In genomic region chr1:212665241-212666115, GRCh38 we compare ENCODE assay signal across 1 cellular context.
TF ChIP-seq lines count a peak whose summit lies in the region.

No MANE protein-coding gene starts in this region.

TF ChIP-seq in K562, 482 proteins besides CTCF, POLR2A, EP300 and RAD21 (continued from another document and continues in another):
- TF ChIP-seq GTF2E2 (tag; IDR thresholded peaks at IDR 0.05) (no peak), ZNF24 (IDR thresholded peaks at IDR 0.05) (peak; percentile 48), GATAD2A (IDR thresholded peaks at IDR 0.05) (no peak), NCOA1 (IDR thresholded peaks at IDR 0.05; ENCODE audit: low read depth) (no peak), MAX (CRISPR knock-in tag; IDR thresholded peaks at IDR 0.05) (no peak; the same call in 1 of the 2 replicates), FOXP1 (CRISPR knock-in tag; IDR thresholded peaks at IDR 0.05) (no peak), ZNF586 (CRISPR knock-in tag; conservative IDR thresholded peaks at IDR 0.05) (no peak), ZNF124 (CRISPR knock-in tag; IDR thresholded peaks at IDR 0.05) (no peak), MBD2 (IDR thresholded peaks at IDR 0.05; ENCODE audit: borderline replicate concordance, low read depth) (no peak), SMAD2 (IDR thresholded peaks at IDR 0.05; ENCODE audit: low read depth, low read length) (no peak), MTA1 (IDR thresholded peaks at IDR 0.05; ENCODE audit: borderline replicate concordance) (peak; percentile 68; the same call in 1 of the 2 replicates), ADNP (tag; IDR thresholded peaks at IDR 0.05) (no peak), HMG20A (CRISPR knock-in tag; conservative IDR thresholded peaks at IDR 0.05) (no peak), PHB2 (IDR thresholded peaks at IDR 0.05; ENCODE audit: low read depth) (no peak), HMGN3 (IDR thresholded peaks at IDR 0.05; ENCODE audit: borderline replicate concordance, extremely low read depth, insufficient read length, low read depth, low read length) (peak; percentile 62), OTX1 (CRISPR knock-in tag; IDR thresholded peaks at IDR 0.05) (peak; percentile 75), POLR3G (IDR thresholded peaks at IDR 0.05; ENCODE audit: extremely low read depth, insufficient read length, insufficient replicate concordance) (no peak), FOS (IDR thresholded peaks at IDR 0.05; ENCODE audit: extremely low read depth, insufficient read length) (no peak), MEIS2 (IDR thresholded peaks at IDR 0.05; ENCODE audit: partially characterized antibody) (no peak), BRCA1 (IDR thresholded peaks at IDR 0.05) (no peak), BRCA1 (CRISPR knock-in tag; IDR thresholded peaks at IDR 0.05) (no peak), SAFB (IDR thresholded peaks at IDR 0.05; ENCODE audit: borderline replicate concordance, low read depth, low read length) (no peak), ZFP30 (CRISPR knock-in tag; IDR thresholded peaks at IDR 0.05; ENCODE audit: borderline replicate concordance) (no peak), ZBTB9 (CRISPR knock-in tag; IDR thresholded peaks at IDR 0.05) (peak; percentile 87), HDAC1 (IDR thresholded peaks at IDR 0.05) (peak in 1 of 2 experiments; percentile 83; a peak in 2 of 4 replicates), MCM5 (IDR thresholded peaks at IDR 0.05; ENCODE audit: low read depth) (no peak), C11orf30 (IDR thresholded peaks at IDR 0.05; ENCODE audit: low read depth) (no peak), RBM34 (IDR thresholded peaks at IDR 0.05; ENCODE audit: borderline replicate concordance, insufficient read depth, low read length) (no peak), CCNT2 (IDR thresholded peaks at IDR 0.05; ENCODE audit: borderline replicate concordance, extremely low read depth, insufficient read length, low read depth, low read length) (no peak), ZNF707 (CRISPR knock-in tag; conservative IDR thresholded peaks at IDR 0.05) (no peak), LCOR (CRISPR knock-in tag; IDR thresholded peaks at IDR 0.05) (peak; percentile 80; the same call in 1 of the 2 replicates), NCOA2 (IDR thresholded peaks at IDR 0.05; ENCODE audit: partially characterized antibody in 2 of 2) (no peak), ZNF134 (CRISPR knock-in tag; conservative IDR thresholded peaks at IDR 0.05) (no peak), ZNF436 (CRISPR knock-in tag; IDR thresholded peaks at IDR 0.05) (no peak), ZNF324 (CRISPR knock-in tag; IDR thresholded peaks at IDR 0.05) (no peak), U2AF2 (optimal IDR thresholded peaks at IDR 0.05; ENCODE audit: low read depth, low read length) (no peak), NFE2 (IDR thresholded peaks at IDR 0.05; ENCODE audit: low read depth) (no peak; the same call in 1 of the 2 replicates), CHCHD3 (CRISPR knock-in tag; IDR thresholded peaks at IDR 0.05) (no peak), CCAR2 (IDR thresholded peaks at IDR 0.05; ENCODE audit: low read depth, low read length) (no peak), SREBF2 (CRISPR knock-in tag; IDR thresholded peaks at IDR 0.05) (no peak), SIRT6 (IDR thresholded peaks at IDR 0.05; ENCODE audit: low read depth, low read length) (no peak), ZNF507 (tag; conservative IDR thresholded peaks at IDR 0.05) (no peak), ETV5 (CRISPR knock-in tag; IDR thresholded peaks at IDR 0.05; ENCODE audit: low read depth) (no peak), LARP7 (IDR thresholded peaks at IDR 0.05) (no peak), TCF7 (IDR thresholded peaks at IDR 0.05; ENCODE audit: borderline replicate concordance) (no peak), BCOR (IDR thresholded peaks at IDR 0.05) (peak; percentile 57; the same call in 1 of the 2 replicates), MCM7 (IDR thresholded peaks at IDR 0.05) (no peak), NR2F6 (CRISPR knock-in tag; IDR thresholded peaks at IDR 0.05) (no peak), NFRKB (IDR thresholded peaks at IDR 0.05; ENCODE audit: low read depth) (no peak), ILF3 (IDR thresholded peaks at IDR 0.05; ENCODE audit: borderline replicate concordance) (no peak)
- TF ChIP-seq, protein P1, sequence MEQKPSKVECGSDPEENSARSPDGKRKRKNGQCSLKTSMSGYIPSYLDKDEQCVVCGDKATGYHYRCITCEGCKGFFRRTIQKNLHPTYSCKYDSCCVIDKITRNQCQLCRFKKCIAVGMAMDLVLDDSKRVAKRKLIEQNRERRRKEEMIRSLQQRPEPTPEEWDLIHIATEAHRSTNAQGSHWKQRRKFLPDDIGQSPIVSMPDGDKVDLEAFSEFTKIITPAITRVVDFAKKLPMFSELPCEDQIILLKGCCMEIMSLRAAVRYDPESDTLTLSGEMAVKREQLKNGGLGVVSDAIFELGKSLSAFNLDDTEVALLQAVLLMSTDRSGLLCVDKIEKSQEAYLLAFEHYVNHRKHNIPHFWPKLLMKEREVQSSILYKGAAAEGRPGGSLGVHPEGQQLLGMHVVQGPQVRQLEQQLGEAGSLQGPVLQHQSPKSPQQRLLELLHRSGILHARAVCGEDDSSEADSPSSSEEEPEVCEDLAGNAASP (IDR thresholded peaks at IDR 0.05): no peak
- TF ChIP-seq, protein P2, sequence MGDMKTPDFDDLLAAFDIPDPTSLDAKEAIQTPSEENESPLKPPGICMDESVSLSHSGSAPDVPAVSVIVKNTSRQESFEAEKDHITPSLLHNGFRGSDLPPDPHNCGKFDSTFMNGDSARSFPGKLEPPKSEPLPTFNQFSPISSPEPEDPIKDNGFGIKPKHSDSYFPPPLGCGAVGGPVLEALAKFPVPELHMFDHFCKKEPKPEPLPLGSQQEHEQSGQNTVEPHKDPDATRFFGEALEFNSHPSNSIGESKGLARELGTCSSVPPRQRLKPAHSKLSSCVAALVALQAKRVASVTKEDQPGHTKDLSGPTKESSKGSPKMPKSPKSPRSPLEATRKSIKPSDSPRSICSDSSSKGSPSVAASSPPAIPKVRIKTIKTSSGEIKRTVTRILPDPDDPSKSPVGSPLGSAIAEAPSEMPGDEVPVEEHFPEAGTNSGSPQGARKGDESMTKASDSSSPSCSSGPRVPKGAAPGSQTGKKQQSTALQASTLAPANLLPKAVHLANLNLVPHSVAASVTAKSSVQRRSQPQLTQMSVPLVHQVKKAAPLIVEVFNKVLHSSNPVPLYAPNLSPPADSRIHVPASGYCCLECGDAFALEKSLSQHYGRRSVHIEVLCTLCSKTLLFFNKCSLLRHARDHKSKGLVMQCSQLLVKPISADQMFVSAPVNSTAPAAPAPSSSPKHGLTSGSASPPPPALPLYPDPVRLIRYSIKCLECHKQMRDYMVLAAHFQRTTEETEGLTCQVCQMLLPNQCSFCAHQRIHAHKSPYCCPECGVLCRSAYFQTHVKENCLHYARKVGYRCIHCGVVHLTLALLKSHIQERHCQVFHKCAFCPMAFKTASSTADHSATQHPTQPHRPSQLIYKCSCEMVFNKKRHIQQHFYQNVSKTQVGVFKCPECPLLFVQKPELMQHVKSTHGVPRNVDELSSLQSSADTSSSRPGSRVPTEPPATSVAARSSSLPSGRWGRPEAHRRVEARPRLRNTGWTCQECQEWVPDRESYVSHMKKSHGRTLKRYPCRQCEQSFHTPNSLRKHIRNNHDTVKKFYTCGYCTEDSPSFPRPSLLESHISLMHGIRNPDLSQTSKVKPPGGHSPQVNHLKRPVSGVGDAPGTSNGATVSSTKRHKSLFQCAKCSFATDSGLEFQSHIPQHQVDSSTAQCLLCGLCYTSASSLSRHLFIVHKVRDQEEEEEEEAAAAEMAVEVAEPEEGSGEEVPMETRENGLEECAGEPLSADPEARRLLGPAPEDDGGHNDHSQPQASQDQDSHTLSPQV (IDR thresholded peaks at IDR 0.05): no peak
- TF ChIP-seq, protein P3, sequence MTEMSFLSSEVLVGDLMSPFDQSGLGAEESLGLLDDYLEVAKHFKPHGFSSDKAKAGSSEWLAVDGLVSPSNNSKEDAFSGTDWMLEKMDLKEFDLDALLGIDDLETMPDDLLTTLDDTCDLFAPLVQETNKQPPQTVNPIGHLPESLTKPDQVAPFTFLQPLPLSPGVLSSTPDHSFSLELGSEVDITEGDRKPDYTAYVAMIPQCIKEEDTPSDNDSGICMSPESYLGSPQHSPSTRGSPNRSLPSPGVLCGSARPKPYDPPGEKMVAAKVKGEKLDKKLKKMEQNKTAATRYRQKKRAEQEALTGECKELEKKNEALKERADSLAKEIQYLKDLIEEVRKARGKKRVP (CRISPR knock-in tag; IDR thresholded peaks at IDR 0.05): peak; percentile 67
- TF ChIP-seq, protein P4, sequence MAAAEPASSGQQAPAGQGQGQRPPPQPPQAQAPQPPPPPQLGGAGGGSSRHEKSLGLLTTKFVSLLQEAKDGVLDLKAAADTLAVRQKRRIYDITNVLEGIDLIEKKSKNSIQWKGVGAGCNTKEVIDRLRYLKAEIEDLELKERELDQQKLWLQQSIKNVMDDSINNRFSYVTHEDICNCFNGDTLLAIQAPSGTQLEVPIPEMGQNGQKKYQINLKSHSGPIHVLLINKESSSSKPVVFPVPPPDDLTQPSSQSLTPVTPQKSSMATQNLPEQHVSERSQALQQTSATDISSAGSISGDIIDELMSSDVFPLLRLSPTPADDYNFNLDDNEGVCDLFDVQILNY (CRISPR knock-in tag; IDR thresholded peaks at IDR 0.05): 0 out of 2 replicates have a peak, but pooled peaks have one; percentile 30
- TF ChIP-seq, protein P5, sequence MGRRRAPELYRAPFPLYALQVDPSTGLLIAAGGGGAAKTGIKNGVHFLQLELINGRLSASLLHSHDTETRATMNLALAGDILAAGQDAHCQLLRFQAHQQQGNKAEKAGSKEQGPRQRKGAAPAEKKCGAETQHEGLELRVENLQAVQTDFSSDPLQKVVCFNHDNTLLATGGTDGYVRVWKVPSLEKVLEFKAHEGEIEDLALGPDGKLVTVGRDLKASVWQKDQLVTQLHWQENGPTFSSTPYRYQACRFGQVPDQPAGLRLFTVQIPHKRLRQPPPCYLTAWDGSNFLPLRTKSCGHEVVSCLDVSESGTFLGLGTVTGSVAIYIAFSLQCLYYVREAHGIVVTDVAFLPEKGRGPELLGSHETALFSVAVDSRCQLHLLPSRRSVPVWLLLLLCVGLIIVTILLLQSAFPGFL (CRISPR knock-in tag; IDR thresholded peaks at IDR 0.05): no peak
- TF ChIP-seq, protein P6, sequence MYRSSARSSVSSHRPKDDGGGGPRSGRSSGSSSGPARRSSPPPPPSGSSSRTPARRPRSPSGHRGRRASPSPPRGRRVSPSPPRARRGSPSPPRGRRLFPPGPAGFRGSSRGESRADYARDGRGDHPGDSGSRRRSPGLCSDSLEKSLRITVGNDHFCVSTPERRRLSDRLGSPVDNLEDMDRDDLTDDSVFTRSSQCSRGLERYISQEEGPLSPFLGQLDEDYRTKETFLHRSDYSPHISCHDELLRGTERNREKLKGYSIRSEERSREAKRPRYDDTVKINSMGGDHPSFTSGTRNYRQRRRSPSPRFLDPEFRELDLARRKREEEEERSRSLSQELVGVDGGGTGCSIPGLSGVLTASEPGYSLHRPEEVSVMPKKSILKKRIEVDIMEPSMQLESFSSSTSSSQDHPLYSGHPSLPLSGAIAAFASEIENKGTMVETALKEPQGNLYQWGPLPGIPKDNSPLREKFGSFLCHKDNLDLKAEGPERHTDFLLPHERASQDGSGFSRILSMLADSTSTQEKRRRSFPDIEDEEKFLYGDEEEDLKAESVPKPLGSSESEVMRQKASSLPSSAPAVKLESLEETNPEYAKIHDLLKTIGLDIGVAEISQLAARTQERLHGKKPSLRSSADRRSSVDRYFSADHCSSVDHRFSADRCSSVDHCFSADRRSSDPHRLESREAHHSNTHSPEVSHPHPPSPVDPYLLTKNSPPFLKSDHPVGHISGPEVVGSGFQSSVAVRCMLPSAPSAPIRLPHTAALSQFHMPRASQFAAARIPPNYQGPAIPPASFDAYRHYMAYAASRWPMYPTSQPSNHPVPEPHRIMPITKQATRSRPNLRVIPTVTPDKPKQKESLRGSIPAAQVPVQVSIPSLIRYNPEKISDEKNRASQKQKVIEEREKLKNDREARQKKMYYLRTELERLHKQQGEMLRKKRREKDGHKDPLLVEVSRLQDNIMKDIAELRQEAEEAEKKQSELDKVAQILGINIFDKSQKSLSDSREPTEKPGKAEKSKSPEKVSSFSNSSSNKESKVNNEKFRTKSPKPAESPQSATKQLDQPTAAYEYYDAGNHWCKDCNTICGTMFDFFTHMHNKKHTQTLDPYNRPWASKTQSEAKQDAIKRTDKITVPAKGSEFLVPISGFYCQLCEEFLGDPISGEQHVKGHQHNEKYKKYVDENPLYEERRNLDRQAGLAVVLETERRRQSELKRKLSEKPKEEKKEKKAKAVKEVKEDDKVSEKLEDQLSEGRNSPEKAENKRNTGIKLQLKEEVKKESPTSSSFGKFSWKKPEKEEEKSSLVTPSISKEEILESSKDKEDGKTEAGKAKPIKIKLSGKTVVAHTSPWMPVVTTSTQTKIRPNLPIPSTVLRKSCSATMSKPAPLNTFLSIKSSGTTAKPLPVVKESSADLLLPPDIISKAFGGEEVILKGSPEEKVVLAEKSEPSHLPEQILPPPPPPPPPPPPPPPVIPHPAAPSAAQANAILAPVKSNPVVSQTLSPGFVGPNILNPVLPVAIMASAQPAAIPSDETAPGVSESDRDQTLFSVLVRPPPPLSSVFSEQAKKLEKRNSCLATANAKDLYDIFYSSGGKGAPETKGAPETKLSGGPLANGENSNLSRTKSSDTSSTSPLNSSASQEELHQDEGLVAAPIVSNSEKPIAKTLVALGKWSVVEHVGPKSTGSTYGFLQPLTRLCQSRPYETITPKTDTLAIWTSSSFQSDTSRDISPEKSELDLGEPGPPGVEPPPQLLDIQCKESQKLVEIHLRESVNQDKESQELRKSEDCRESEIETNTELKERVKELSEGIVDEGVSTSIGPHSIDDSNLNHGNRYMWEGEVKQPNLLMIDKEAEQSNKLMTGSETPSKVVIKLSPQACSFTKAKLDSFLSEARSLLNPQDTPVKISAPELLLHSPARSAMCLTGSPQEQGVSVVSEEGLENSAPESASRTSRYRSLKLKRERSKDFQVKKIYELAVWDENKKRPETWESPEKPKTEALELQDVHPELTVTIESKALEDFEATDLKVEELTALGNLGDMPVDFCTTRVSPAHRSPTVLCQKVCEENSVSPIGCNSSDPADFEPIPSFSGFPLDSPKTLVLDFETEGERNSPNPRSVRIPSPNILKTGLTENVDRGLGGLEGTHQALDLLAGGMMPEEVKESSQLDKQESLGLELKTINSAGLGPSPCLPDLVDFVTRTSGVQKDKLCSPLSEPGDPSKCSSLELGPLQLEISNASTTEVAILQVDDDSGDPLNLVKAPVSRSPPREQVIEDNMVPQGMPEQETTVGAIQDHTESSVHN (IDR thresholded peaks at IDR 0.05; ENCODE audit: borderline replicate concordance in 1 of 2, low read depth in 1 of 2): no peak
